Comparison of ENCODE assay signal across 8 cellular contexts in the genomic region with DNA sequence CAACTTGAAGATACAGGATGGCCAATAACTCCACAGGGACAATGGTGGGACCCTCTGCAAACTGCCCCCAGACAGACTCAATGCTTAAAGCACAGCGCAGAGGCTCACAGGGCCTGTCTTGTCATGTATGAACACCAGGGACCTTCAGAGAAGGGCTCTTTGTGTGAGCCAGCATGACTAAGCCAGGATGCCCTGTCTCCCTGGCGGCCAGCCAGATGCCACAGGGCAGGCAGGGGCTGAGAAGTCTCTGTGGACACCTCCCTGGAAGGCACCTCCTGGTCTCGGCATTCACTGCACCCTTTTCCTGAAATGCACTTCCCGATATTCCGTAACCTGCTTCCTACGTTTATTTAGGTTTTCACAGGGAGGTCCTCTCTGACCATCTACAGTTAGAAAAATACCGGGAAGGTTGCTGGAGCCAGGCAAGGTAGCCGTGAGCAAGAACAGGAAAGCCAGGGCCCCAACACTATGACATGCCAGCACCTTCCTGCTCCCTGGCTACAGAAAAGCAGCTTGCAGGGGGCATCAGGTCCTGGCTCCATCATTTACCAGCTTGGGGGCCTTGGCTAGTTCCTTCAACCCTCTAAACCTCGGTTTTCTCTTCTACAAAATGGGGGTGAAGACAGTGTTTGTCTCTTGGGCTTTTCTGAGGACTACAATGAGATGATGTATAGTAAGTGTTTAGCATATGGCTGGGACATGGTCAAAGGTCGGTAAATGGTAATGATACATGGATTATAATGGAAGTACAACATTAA.
DNase-seq lines count a peak whose midpoint lies in the region; ATAC-seq, FAIRE-seq and TF ChIP-seq lines count a peak whose summit lies in the region.

No MANE protein-coding gene starts in this region.

- H3K36me3 ChIP-seq in Peyer's patch (no peaks in the 10 kb centered on the region), vagina (no peaks in the 10 kb centered on the region)

- TF ChIP-seq CTCF in Peyer's patch (IDR thresholded peaks at IDR 0.05), result peak in 3 of 6 experiments; percentile 20 to 37 (median 31)
- no peak for TF ChIP-seq CTCF in glutamatergic neuron (IDR thresholded peaks at IDR 0.05; ENCODE audit: partially characterized antibody, unreplicated experiment)
- TF ChIP-seq CTCF in vagina (IDR thresholded peaks at IDR 0.05), result no peak

- DNase-seq in activated naive CD8-positive, alpha-beta T cell treated with anti-CD3 and anti-CD28 coated beads, Interleukin-2, amount 50 U/mL, for 24 hours, result no peak
- DNase-seq in activated naive CD8-positive, alpha-beta T cell treated with anti-CD3 and anti-CD28 coated beads for 36 hours, result no peak
- DNase-seq in Peyer's patch (peak in 2 of 3 donors; percentile 67 to 80), glutamatergic neuron (no peak), urothelium cell line (ENCODE audit: low spot score) (peak; percentile 93), vagina (ENCODE audit: extremely low spot score in 2 of 2) (no peak), posterior cingulate gyrus (no peak)

- H3K4me1 ChIP-seq in Peyer's patch (peaks cover 0 to 12% (median 0%) of the 10 kb centered on the region in 4 donors), vagina (peaks cover 36% of the 10 kb centered on the region)

- no peaks in the 10 kb centered on the region for H3K27me3 Mint-ChIP-seq in activated naive CD8-positive, alpha-beta T cell treated with anti-CD3 and anti-CD28 coated beads, Interleukin-2, amount 50 U/mL, for 24 hours
- no peaks in the 10 kb centered on the region for H3K27me3 Mint-ChIP-seq in activated naive CD8-positive, alpha-beta T cell treated with anti-CD3 and anti-CD28 coated beads for 36 hours
- peaks cover 5% of the 10 kb centered on the region for H3K27me3 Mint-ChIP-seq in glutamatergic neuron (ENCODE audit: unreplicated experiment)

- TF ChIP-seq POLR2A in Peyer's patch (IDR thresholded peaks at IDR 0.05) (no peak), vagina (IDR thresholded peaks at IDR 0.05) (no peak)

- H3K4me3 Mint-ChIP-seq in activated naive CD8-positive, alpha-beta T cell treated with anti-CD3 and anti-CD28 coated beads, Interleukin-2, amount 50 U/mL, for 24 hours, result no peak overlapping the region
- H3K4me3 Mint-ChIP-seq in activated naive CD8-positive, alpha-beta T cell treated with anti-CD3 and anti-CD28 coated beads for 36 hours, result no peak overlapping the region
- H3K4me3 Mint-ChIP-seq in glutamatergic neuron (ENCODE audit: unreplicated experiment), result peak overlapping the region; percentile 2

- intact Hi-C loops in vagina (cut with DNase I), result no loop called here
- intact Hi-C loops in posterior cingulate gyrus (cut with DNase I), result no loop called here

- H3K9me3 Mint-ChIP-seq in activated naive CD8-positive, alpha-beta T cell treated with anti-CD3 and anti-CD28 coated beads, Interleukin-2, amount 50 U/mL, for 24 hours, result no peaks in the 10 kb centered on the region
- no peaks in the 10 kb centered on the region for H3K9me3 Mint-ChIP-seq in activated naive CD8-positive, alpha-beta T cell treated with anti-CD3 and anti-CD28 coated beads for 36 hours
- H3K9me3 Mint-ChIP-seq in glutamatergic neuron (ENCODE audit: unreplicated experiment), result peaks cover 3% of the 10 kb centered on the region

- no peaks in the 10 kb centered on the region for H3K36me3 Mint-ChIP-seq in activated naive CD8-positive, alpha-beta T cell treated with anti-CD3 and anti-CD28 coated beads, Interleukin-2, amount 50 U/mL, for 24 hours (ENCODE audit: low read depth)
- H3K36me3 Mint-ChIP-seq in activated naive CD8-positive, alpha-beta T cell treated with anti-CD3 and anti-CD28 coated beads for 36 hours, result no peaks in the 10 kb centered on the region
- H3K36me3 Mint-ChIP-seq in glutamatergic neuron (ENCODE audit: unreplicated experiment), result peaks cover 3% of the 10 kb centered on the region

- ATAC-seq in activated naive CD8-positive, alpha-beta T cell treated with anti-CD3 and anti-CD28 coated beads, Interleukin-2, amount 50 U/mL, for 24 hours, result peak; percentile 57
- no peak for ATAC-seq in GM19023 (IDR thresholded peaks at IDR 0.05; ENCODE audit: unreplicated experiment)

- H3K4me3 ChIP-seq in Peyer's patch (no peak overlapping the region), vagina (no peak overlapping the region)

- H3K27ac ChIP-seq in Peyer's patch (no peak overlapping the region), vagina (no peak overlapping the region)

- no peaks in the 10 kb centered on the region for H3K27me3 ChIP-seq in Peyer's patch
- no peaks in the 10 kb centered on the region for H3K27me3 ChIP-seq in vagina

- no peak overlapping the region for H3K27ac Mint-ChIP-seq in activated naive CD8-positive, alpha-beta T cell treated with anti-CD3 and anti-CD28 coated beads, Interleukin-2, amount 50 U/mL, for 24 hours
- H3K27ac Mint-ChIP-seq in activated naive CD8-positive, alpha-beta T cell treated with anti-CD3 and anti-CD28 coated beads for 36 hours, result no peak overlapping the region
- H3K27ac Mint-ChIP-seq in glutamatergic neuron (ENCODE audit: unreplicated experiment), result peak overlapping the region; percentile 18

- H3K4me1 Mint-ChIP-seq in activated naive CD8-positive, alpha-beta T cell treated with anti-CD3 and anti-CD28 coated beads, Interleukin-2, amount 50 U/mL, for 24 hours, result peaks cover 37% of the 10 kb centered on the region
- peaks cover 21% of the 10 kb centered on the region for H3K4me1 Mint-ChIP-seq in activated naive CD8-positive, alpha-beta T cell treated with anti-CD3 and anti-CD28 coated beads for 36 hours
- H3K4me1 Mint-ChIP-seq in glutamatergic neuron (ENCODE audit: low read depth, unreplicated experiment), result peaks cover 20% of the 10 kb centered on the region

- H3K9me3 ChIP-seq in Peyer's patch (no peaks in the 10 kb centered on the region), vagina (no peaks in the 10 kb centered on the region)

- FAIRE-seq in urothelium cell line (lab: Jason Lieb, UNC), result no peak

Comparison
In these comparisons a context has a peak if more than half of its experiments do, and no peak if none do; other contexts are left out.
1. DNase-seq: peak in Peyer's patch (2 of 3) and urothelium cell line (single experiment); none in activated naive CD8-positive, alpha-beta T cell treated with anti-CD3 and anti-CD28 coated beads, Interleukin-2, amount 50 U/mL, for 24 hours (single experiment), activated naive CD8-positive, alpha-beta T cell treated with anti-CD3 and anti-CD28 coated beads for 36 hours (single experiment), glutamatergic neuron (single experiment), vagina (0 of 2) and posterior cingulate gyrus (0 of 10).